ENCODE assay signal across 13 cellular contexts in genomic region chr12:66304296-66304915, GRCh38. TPM values are rescaled to one million over a fixed set of nuclear protein-coding genes. Genes with fewer than 3 reads are reported as not detected.
DNase-seq lines count a peak whose midpoint lies in the region; ATAC-seq and TF ChIP-seq lines count a peak whose summit lies in the region.
"Had no signal": no experiment of that assay in that cellular context is flagged by ENCODE, and none has a peak within 500 bp of the region (broad histone marks: within the 10 kb centered on the region; RNA-seq: fewer than 3 reads in every experiment).

No MANE protein-coding gene starts in this region.

- H3K36me3 ChIP-seq in BLaER1 (peaks cover 16% of the 10 kb centered on the region), lower lobe of right lung (peaks cover 9% of the 10 kb centered on the region)
- H3K36me3 ChIP-seq: SJSA1, upper lobe of left lung had no signal

- no peak overlapping the region for H3K9ac ChIP-seq in BLaER1

- no peaks in the 10 kb centered on the region for H3K27me3 ChIP-seq in BLaER1
- no peaks in the 10 kb centered on the region for H3K27me3 ChIP-seq in lower lobe of right lung (ENCODE audit: low read depth)
- H3K27me3 ChIP-seq: SJSA1, upper lobe of left lung had no signal

- peaks cover 52% of the 10 kb centered on the region for H3K36me3 Mint-ChIP-seq in T-helper 2 cell treated with Interferon-gamma antibody and Interleukin-4, amounts not matched to agents 5 μg/mL and 100 μg/mL, for 36 hours (ENCODE audit: low read depth)

- TF ChIP-seq CTCF in GM12865 (IDR thresholded peaks at IDR 0.05; ENCODE audit: insufficient read depth, low read depth, low read length, missing control alignments) (no peak), lower lobe of right lung (IDR thresholded peaks at IDR 0.05) (no peak)

- no peaks in the 10 kb centered on the region for H3K9me3 Mint-ChIP-seq in T-helper 2 cell treated with Interferon-gamma antibody and Interleukin-4, amounts not matched to agents 5 μg/mL and 100 μg/mL, for 36 hours
- H3K9me3 Mint-ChIP-seq: H9 had no signal

- peaks cover 32% of the 10 kb centered on the region for H3K4me1 ChIP-seq in BLaER1
- H3K4me1 ChIP-seq in lower lobe of right lung, result peaks cover 20% of the 10 kb centered on the region

- intact Hi-C loops in lower lobe of right lung (cut with DNase I), result no loop called here

- H3K4me1 Mint-ChIP-seq in T-helper 2 cell treated with Interferon-gamma antibody and Interleukin-4, amounts not matched to agents 5 μg/mL and 100 μg/mL, for 36 hours (ENCODE audit: low read depth), result peaks cover 52% of the 10 kb centered on the region

- no peaks in the 10 kb centered on the region for H4K20me1 ChIP-seq in BLaER1

- H3K4me3 ChIP-seq in BLaER1 (no peak overlapping the region), GM12865 (ENCODE audit: low read depth, low read length) (peak overlapping the region; percentile 77), lower lobe of right lung (peak overlapping the region; percentile 89)
- H3K4me3 ChIP-seq: SJSA1 had no signal

- H3K9me3 ChIP-seq in BLaER1 (no peaks in the 10 kb centered on the region), lower lobe of right lung (no peaks in the 10 kb centered on the region)
- H3K9me3 ChIP-seq: SJSA1, upper lobe of left lung had no signal

- peak overlapping the region; percentile 98 for H3K27ac Mint-ChIP-seq in T-helper 2 cell treated with Interferon-gamma antibody and Interleukin-4, amounts not matched to agents 5 μg/mL and 100 μg/mL, for 36 hours
- H3K27ac Mint-ChIP-seq: H9 had no signal

- no peak for DNase-seq in GM12865 (ENCODE audit: low read depth)
- no peak for DNase-seq in T-helper 2 cell treated with Interferon-gamma antibody and Interleukin-4, amounts not matched to agents 5 μg/mL and 100 μg/mL, for 36 hours (ENCODE audit: low spot score)
- no peak for DNase-seq in lower lobe of right lung
- no peak for DNase-seq in NCI-H1694 (lab: John Stamatoyannopoulos, UW)
- DNase-seq in A172 (ENCODE audit: low spot score), result no peak
- DNase-seq: H9, Kasumi-1, upper lobe of left lung had no signal

- peak overlapping the region; percentile 91 for H3K4me2 ChIP-seq in BLaER1

- ATAC-seq in lower lobe of right lung, result no peak
- ATAC-seq in esophagus mucosa, result no peak
- no peak for ATAC-seq in GM21367 (IDR thresholded peaks at IDR 0.05; ENCODE audit: unreplicated experiment)
- ATAC-seq: sciatic nerve had no signal

- peak overlapping the region; percentile 99 for H3K4me3 Mint-ChIP-seq in T-helper 2 cell treated with Interferon-gamma antibody and Interleukin-4, amounts not matched to agents 5 μg/mL and 100 μg/mL, for 36 hours

- no peaks in the 10 kb centered on the region for H3K27me3 Mint-ChIP-seq in T-helper 2 cell treated with Interferon-gamma antibody and Interleukin-4, amounts not matched to agents 5 μg/mL and 100 μg/mL, for 36 hours (ENCODE audit: low read depth)

- H3K27ac ChIP-seq in BLaER1, result no peak overlapping the region
- H3K27ac ChIP-seq in lower lobe of right lung, result no peak overlapping the region
- H3K27ac ChIP-seq: SJSA1 had no signal

RNA-seq across cellular contexts. Expression of gene HELB, which starts 2.1 kb away (rescaled TPM):
- total RNA-seq in lower lobe of right lung (6.4 TPM), esophagus mucosa (2.1 TPM)
- total RNA-seq in A172 (2014; rRNA removed; shearing (Covaris generic)), result 1.4 and 2.1 TPM in 2 replicates
